33 cellular contexts compared by ENCODE assay signal in the genomic region with DNA sequence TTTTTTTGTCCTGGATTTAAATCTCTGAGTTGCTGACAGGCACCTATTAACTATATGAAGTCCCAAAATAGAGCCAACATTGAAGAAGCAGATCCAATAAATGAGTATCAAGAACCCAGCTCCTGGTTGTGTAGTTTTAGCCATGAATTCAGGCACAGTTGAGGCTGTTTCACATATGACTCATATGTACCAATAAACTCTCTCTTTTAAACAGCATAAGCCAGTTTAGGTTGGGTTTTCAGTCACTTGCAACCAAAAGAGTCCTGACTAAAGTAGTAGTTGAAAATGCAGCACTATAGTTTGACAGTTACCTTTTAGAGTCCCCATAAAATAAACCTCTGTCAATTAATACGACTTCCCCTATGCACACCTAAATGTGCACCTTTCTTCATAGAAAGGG.
"Had no signal": no experiment of that assay in that cellular context is flagged by ENCODE, and none has a peak within 500 bp of the region (broad histone marks: within the 10 kb centered on the region; RNA-seq: fewer than 3 reads in every experiment).

No MANE protein-coding gene starts in this region.

- H3K27ac ChIP-seq: coronary artery, esophagus muscularis mucosa, foreskin keratinocyte, gastroesophageal sphincter, heart left ventricle, hepatocyte, neutrophil, pancreas, right atrium auricular region, thoracic aorta, tibial nerve, upper lobe of left lung had no signal

- H3K4me1 ChIP-seq: foreskin keratinocyte, heart left ventricle, pancreas, right atrium auricular region, tibial nerve, upper lobe of left lung had no signal

- H3K36me3 ChIP-seq: esophagus muscularis mucosa, gastroesophageal sphincter, heart left ventricle, neutrophil, pancreas, right atrium auricular region, thoracic aorta, tibial nerve, upper lobe of left lung had no signal

- H3K27me3 ChIP-seq: esophagus muscularis mucosa, foreskin keratinocyte, gastroesophageal sphincter, heart left ventricle, hepatocyte, neutrophil, pancreas, right atrium auricular region, tibial nerve, upper lobe of left lung had no signal

- H2AFZ ChIP-seq: hepatocyte had no signal

- H3K9me3 Mint-ChIP-seq: memory B cell, neural crest cell had no signal

- H3K4me3 Mint-ChIP-seq: memory B cell; mesothelial cell of epicardium; naive B cell; natural killer cell treated with Interleukin-12 subunit alpha and Interleukin-12 subunit beta and Interleukin-15 and Interleukin-18, amount 100 ng/mL, for 72 hours; neural crest cell had no signal

- FAIRE-seq: endothelial cell of umbilical vein, kidney, pancreas, urothelium cell line had no signal

- H3K4me2 ChIP-seq: hepatocyte, smooth muscle cell had no signal

- H3K79me2 ChIP-seq: hepatocyte had no signal

- ATAC-seq: foreskin keratinocyte; gastroesophageal sphincter; heart left ventricle; left lobe of liver; mucosa of descending colon; natural killer cell treated with Interleukin-12 subunit alpha and Interleukin-12 subunit beta and Interleukin-15 and Interleukin-18, amount 100 ng/mL, for 72 hours; pancreas; sciatic nerve had no signal

- H3K27me3 Mint-ChIP-seq: progenitor cell of endocrine pancreas had no signal

- H3K9me3 ChIP-seq: esophagus muscularis mucosa, gastroesophageal sphincter, mucosa of descending colon, neutrophil, pancreas, right atrium auricular region, thoracic aorta, tibial nerve, upper lobe of left lung had no signal

- DNase-seq: dermis blood vessel endothelial cell; effector memory CD4-positive, alpha-beta T cell; foreskin keratinocyte; heart left ventricle; kidney; mucosa of descending colon; naive B cell; pancreas; stimulated activated CD4-positive, alpha-beta T cell treated with anti-CD3 and anti-CD28 coated beads, Interleukin-12 subunit alpha, Interleukin-12 subunit beta, amount 100 ng/mL, for 4 hours; stimulated activated CD4-positive, alpha-beta T cell treated with anti-CD3 and anti-CD28 coated beads, Interleukin-1b, Interleukin-23, amount 100 ng/mL, for 48 hours; stimulated activated CD4-positive, alpha-beta T cell treated with anti-CD3 and anti-CD28 coated beads, Interleukin-4, amount 100 ng/mL, for 1 hour; stimulated activated CD8-positive, alpha-beta memory T cell treated with anti-CD3 and anti-CD28 coated beads, Interleukin-4, amount 100 ng/mL, for 48 hours; stimulated activated naive CD4-positive, alpha-beta T cell treated with Interleukin-2 at 50 U/mL for 16 hours; upper lobe of left lung had no signal

- H3K27ac Mint-ChIP-seq: memory B cell; mesothelial cell of epicardium; naive B cell; natural killer cell treated with Interleukin-12 subunit alpha and Interleukin-12 subunit beta and Interleukin-15 and Interleukin-18, amount 100 ng/mL, for 72 hours; progenitor cell of endocrine pancreas had no signal

- H3K36me3 Mint-ChIP-seq: memory B cell; mesothelial cell of epicardium; naive B cell; natural killer cell treated with Interleukin-12 subunit alpha and Interleukin-12 subunit beta and Interleukin-15 and Interleukin-18, amount 100 ng/mL, for 72 hours had no signal

- H3K4me3 ChIP-seq: coronary artery, esophagus muscularis mucosa, gastroesophageal sphincter, heart left ventricle, hepatocyte, lung, mucosa of descending colon, pancreas, right atrium auricular region, smooth muscle cell, thoracic aorta, tibial nerve, upper lobe of left lung had no signal
